ENCODE assay signal across 21 cellular contexts in genomic region chr22:26485991-26486390, GRCh38. TPM values are rescaled to one million over a fixed set of nuclear protein-coding genes. Genes with fewer than 3 reads are reported as not detected.
DNase-seq lines count a peak whose midpoint lies in the region; ATAC-seq, FAIRE-seq and TF ChIP-seq lines count a peak whose summit lies in the region.
"Had no signal": no experiment of that assay in that cellular context is flagged by ENCODE, and none has a peak within 500 bp of the region (broad histone marks: within the 10 kb centered on the region; RNA-seq: fewer than 3 reads in every experiment).

No MANE protein-coding gene starts in this region.

- peaks cover 33% of the 10 kb centered on the region for H3K4me1 ChIP-seq in MM.1S (ENCODE audit: low read length)
- H3K4me1 ChIP-seq in astrocyte (ENCODE audit: insufficient read depth, low read length) = peaks cover 20% of the 10 kb centered on the region
- peaks cover 39% of the 10 kb centered on the region for H3K4me1 ChIP-seq in psoas muscle

- ATAC-seq in psoas muscle (no peak), GM19455 (IDR thresholded peaks at IDR 0.05; ENCODE audit: unreplicated experiment) (no peak)
- ATAC-seq: left lung had no signal

- H3F3A ChIP-seq in MM.1S (ENCODE audit: insufficient read depth, low read length) = peaks cover 22% of the 10 kb centered on the region

- H3K36me3 ChIP-seq in MM.1S (replicated peaks; ENCODE audit: insufficient read depth, low read length) (peaks cover 2% of the 10 kb centered on the region; the same call in 1 of the 2 replicates), astrocyte (ENCODE audit: insufficient read depth, low read length) (peaks cover 37% of the 10 kb centered on the region), psoas muscle (ENCODE audit: insufficient read depth in 1 of 2, low read depth in 1 of 2) (peaks cover 13 to 65% of the 10 kb centered on the region in 2 donors)

- H3K79me2 ChIP-seq in MM.1S (ENCODE audit: low read length) (peaks cover 57% of the 10 kb centered on the region), astrocyte (ENCODE audit: insufficient read depth, low read length) (peaks cover 63% of the 10 kb centered on the region)

- no peak overlapping the region for H2AFZ ChIP-seq in MM.1S (ENCODE audit: low read length)
- H2AFZ ChIP-seq in astrocyte (ENCODE audit: low read depth, low read length) = no peak overlapping the region

- H3K4me3 ChIP-seq in MM.1S (ENCODE audit: low read length) = no peak overlapping the region
- H3K4me3 ChIP-seq in astrocyte (ENCODE audit: insufficient read depth, low read depth, low read length) = peak overlapping the region; percentile 8
- H3K4me3 ChIP-seq in psoas muscle = no peak overlapping the region
- H3K4me3 ChIP-seq: cardiac muscle cell, left lung, MG63, right atrium auricular region, tibial artery had no signal

- peak overlapping the region; percentile 73 for H3K27ac Mint-ChIP-seq in activated T-cell treated with anti-CD3 and anti-CD28 coated beads, Interleukin-2, amount 50 U/mL, for 24 hours
- no peak overlapping the region for H3K27ac Mint-ChIP-seq in astrocyte (ENCODE audit: unreplicated experiment)

- H3K27ac ChIP-seq in MM.1S (ENCODE audit: low read length) (no peak overlapping the region), astrocyte (ENCODE audit: low read depth, low read length) (no peak overlapping the region), psoas muscle (peak overlapping the region; percentile 100)
- H3K27ac ChIP-seq: right atrium auricular region had no signal

- no peaks in the 10 kb centered on the region for H3K9me2 ChIP-seq in MM.1S (replicated peaks; ENCODE audit: insufficient read depth, low read length)

- peak overlapping the region; percentile 96 for H3K4me3 Mint-ChIP-seq in activated T-cell treated with anti-CD3 and anti-CD28 coated beads, Interleukin-2, amount 50 U/mL, for 24 hours
- H3K4me3 Mint-ChIP-seq in astrocyte (ENCODE audit: unreplicated experiment) = no peak overlapping the region

- DNase-seq in activated T-cell treated with anti-CD3 and anti-CD28 coated beads, Interleukin-2, amount 50 U/mL, for 24 hours = no peak
- no peak for DNase-seq in activated T-cell treated with anti-CD3 and anti-CD28 coated beads for 4 hours
- DNase-seq in MM.1S = no peak
- no peak for DNase-seq in astrocyte (ENCODE audit: low read depth)
- no peak for DNase-seq in psoas muscle
- DNase-seq in NK-92 treated with Interleukin-12 subunit alpha and Interleukin-12 subunit beta, amount 100 ng/mL, for 24 hours (lab: John Stamatoyannopoulos, UW) = no peak
- DNase-seq in retina = no peak
- DNase-seq: activated CD4-positive, alpha-beta T cell treated with anti-CD3 and anti-CD28 coated beads for 48 hours; Calu3; effector memory CD4-positive, alpha-beta T cell; left lung; MG63; naive B cell; NCI-H2107; NCI-H69; stimulated activated CD4-positive, alpha-beta T cell treated with anti-CD3 and anti-CD28 coated beads, Interleukin-1b, Interleukin-23, amount 100 ng/mL, for 48 hours; T-helper 1 cell; tibial artery had no signal

- peaks cover 70% of the 10 kb centered on the region for H3K36me3 Mint-ChIP-seq in activated T-cell treated with anti-CD3 and anti-CD28 coated beads, Interleukin-2, amount 50 U/mL, for 24 hours (ENCODE audit: low read depth)
- H3K36me3 Mint-ChIP-seq in astrocyte (ENCODE audit: low read depth, unreplicated experiment) = peaks cover 15% of the 10 kb centered on the region
- H3K36me3 Mint-ChIP-seq: naive B cell had no signal

- H3K4me2 ChIP-seq in MM.1S (ENCODE audit: low read depth, low read length) (peak overlapping the region; percentile 57; the same call in 1 of the 2 replicates), astrocyte (ENCODE audit: low read length) (peak overlapping the region; percentile 100)

- H3K9me3 ChIP-seq in MM.1S (replicated peaks; ENCODE audit: insufficient read depth, low read length) (no peaks in the 10 kb centered on the region), astrocyte (ENCODE audit: insufficient read depth, low read depth, low read length) (no peaks in the 10 kb centered on the region), psoas muscle (no peaks in the 10 kb centered on the region)
- H3K9me3 ChIP-seq: left lung, MG63, right atrium auricular region, tibial artery had no signal

- H3K27me3 Mint-ChIP-seq in activated T-cell treated with anti-CD3 and anti-CD28 coated beads, Interleukin-2, amount 50 U/mL, for 24 hours = no peaks in the 10 kb centered on the region
- no peaks in the 10 kb centered on the region for H3K27me3 Mint-ChIP-seq in astrocyte (ENCODE audit: low read depth, unreplicated experiment)
- H3K27me3 Mint-ChIP-seq: naive B cell had no signal

- H3K27me3 ChIP-seq in MM.1S (replicated peaks; ENCODE audit: insufficient read depth, low read length) (no peaks in the 10 kb centered on the region), astrocyte (ENCODE audit: insufficient read depth, low read length) (no peaks in the 10 kb centered on the region), psoas muscle (ENCODE audit: insufficient read depth in 3 of 3, low read length in 2 of 3) (no peaks in the 10 kb centered on the region)
- H3K27me3 ChIP-seq: cardiac muscle cell, left lung, MG63, right atrium auricular region, tibial artery had no signal

- FAIRE-seq in astrocyte (lab: Jason Lieb, UNC) = no peak

- TF ChIP-seq CTCF in MM.1S (IDR thresholded peaks at IDR 0.05; ENCODE audit: low read length) (no peak), astrocyte (IDR thresholded peaks at IDR 0.05; ENCODE audit: insufficient read depth, low read depth, low read length) (no peak), psoas muscle (IDR thresholded peaks at IDR 0.05) (no peak)

- intact Hi-C loops in psoas muscle (cut with DNase I) = no loop called here

- no peaks in the 10 kb centered on the region for H4K20me1 ChIP-seq in MM.1S (ENCODE audit: insufficient read depth, low read length)
- H4K20me1 ChIP-seq in astrocyte (ENCODE audit: insufficient read depth, low read length) = no peaks in the 10 kb centered on the region

- peaks cover 47% of the 10 kb centered on the region for H3K4me1 Mint-ChIP-seq in activated T-cell treated with anti-CD3 and anti-CD28 coated beads, Interleukin-2, amount 50 U/mL, for 24 hours (ENCODE audit: low read depth)
- H3K4me1 Mint-ChIP-seq in astrocyte (ENCODE audit: low read depth, unreplicated experiment) = peaks cover 35% of the 10 kb centered on the region

- 60 to 72% (median 66%) methylated on average over 3 of the region's 3 CpGs for WGBS in psoas muscle, 3 donors

- no peaks in the 10 kb centered on the region for H3K9me3 Mint-ChIP-seq in activated T-cell treated with anti-CD3 and anti-CD28 coated beads, Interleukin-2, amount 50 U/mL, for 24 hours
- no peaks in the 10 kb centered on the region for H3K9me3 Mint-ChIP-seq in astrocyte (ENCODE audit: unreplicated experiment)
- H3K9me3 Mint-ChIP-seq: naive B cell had no signal

- H3K9ac ChIP-seq in MM.1S (ENCODE audit: low read length) (no peak overlapping the region), astrocyte (ENCODE audit: low read length) (no peak overlapping the region)

RNA-seq across cellular contexts. Expression of gene SRRD, which starts 2.3 kb away (rescaled TPM):
- total RNA-seq in astrocyte (33.1 and 34.4 TPM in 2 replicates), psoas muscle (10 to 100 TPM; 25.4 to 36.6 (median 28.9) TPM)
- 10 to 100 TPM; 36.1 to 51.2 (median 38.3) TPM for polyA plus RNA-seq in psoas muscle

RNA-seq across cellular contexts. Expression of gene HPS4, which starts 2.4 kb away (rescaled TPM):
- total RNA-seq in astrocyte = 21.9 and 25.2 TPM in 2 replicates
- 10 to 100 TPM in 3 of 4 donors, 1 to 10 TPM in 1; 7.4 to 12.5 (median 10.4) TPM for total RNA-seq in psoas muscle
- polyA plus RNA-seq in psoas muscle = 10 to 100 TPM in 1 of 3 donors, 1 to 10 TPM in 2; 5.8 to 13.9 (median 6.4) TPM

RNA-seq across cellular contexts. Expression of gene TFIP11, which starts 26.3 kb away (rescaled TPM):
- total RNA-seq in astrocyte = 36.1 and 36.9 TPM in 2 replicates
- 10 to 100 TPM; 29.1 to 48.6 (median 33.5) TPM for total RNA-seq in psoas muscle
- polyA plus RNA-seq in psoas muscle = 10 to 100 TPM; 28.8 to 56.1 (median 37.8) TPM

RNA-seq across cellular contexts. Expression of gene ASPHD2, which starts 56.9 kb away (rescaled TPM):
- total RNA-seq in astrocyte (11.7 and 13.0 TPM in 2 replicates), psoas muscle (under 1 TPM in 3 of 4 donors, not detected in 1; 0.08 to 0.24 (median 0.20) TPM)
- under 1 TPM; 0.04 to 0.38 (median 0.07) TPM for polyA plus RNA-seq in psoas muscle
